Comparison of ENCODE assay signal across 8 cellular contexts in genomic region chr12:79687711-79688270, GRCh38. TPM values are rescaled to one million over a fixed set of nuclear protein-coding genes. Genes with fewer than 3 reads are reported as not detected.
DNase-seq lines count a peak whose midpoint lies in the region; ATAC-seq and TF ChIP-seq lines count a peak whose summit lies in the region.

No MANE protein-coding gene starts in this region.

- TF ChIP-seq POLR2A in tibial nerve (IDR thresholded peaks at IDR 0.05) = no peak

- 49 to 53% methylated on average over 3 of the region's 3 CpGs for WGBS in tibial nerve, 2 donors

- no peaks in the 10 kb centered on the region for H3K27me3 Mint-ChIP-seq in osteocyte (ENCODE audit: unreplicated experiment)

- peaks cover 7% of the 10 kb centered on the region for H3K36me3 Mint-ChIP-seq in osteocyte (ENCODE audit: unreplicated experiment)

- TF ChIP-seq EP300 in tibial nerve (IDR thresholded peaks at IDR 0.05) = no peak

- peaks cover 51% of the 10 kb centered on the region for H3K4me1 Mint-ChIP-seq in osteocyte (ENCODE audit: unreplicated experiment)

- TF ChIP-seq CTCF in osteocyte (IDR thresholded peaks at IDR 0.05) = no peak
- no peak for TF ChIP-seq CTCF in tibial nerve (IDR thresholded peaks at IDR 0.05)

- peaks cover 0 to 29% (median 1%) of the 10 kb centered on the region in 4 donors for H3K4me1 ChIP-seq in tibial nerve

- H3K27me3 ChIP-seq in MG63 = no peaks in the 10 kb centered on the region
- no peaks in the 10 kb centered on the region for H3K27me3 ChIP-seq in tibial nerve

- DNase-seq in ELR (ENCODE audit: low read depth) (peak; percentile 16), MG63 (no peak), epithelial cell of prostate (ENCODE audit: low read depth, low spot score) (no peak), osteocyte (ENCODE audit: extremely low spot score, unreplicated experiment) (no peak), tibial nerve (ENCODE audit: low spot score in 2 of 2) (no peak), HK-2 (ENCODE audit: unreplicated experiment) (no peak), SHP77 treated with DMSO at 0.1 percent for 48 hours (lab: John Stamatoyannopoulos, UW) (no peak)

- H3K27ac ChIP-seq in epithelial cell of prostate (peak overlapping the region; percentile 99), tibial nerve (peak overlapping the region in 2 of 4 donors; percentile 22 to 89)

- no peaks in the 10 kb centered on the region for H3K9me3 Mint-ChIP-seq in osteocyte (ENCODE audit: unreplicated experiment)

- peak overlapping the region; percentile 93 for H3K27ac Mint-ChIP-seq in osteocyte (ENCODE audit: unreplicated experiment)

- H3K9me3 ChIP-seq in MG63 (no peaks in the 10 kb centered on the region), tibial nerve (no peaks in the 10 kb centered on the region)

- H3K36me3 ChIP-seq in MG63 (peaks cover 18% of the 10 kb centered on the region), tibial nerve (no peaks in the 10 kb centered on the region)

- H3K4me3 Mint-ChIP-seq in osteocyte (ENCODE audit: unreplicated experiment) = peak overlapping the region; percentile 93

- H3K4me3 ChIP-seq in MG63 (peak overlapping the region; percentile 96), tibial nerve (peak overlapping the region in 2 of 4 donors; percentile 15 to 97)

- no peak for ATAC-seq in GM19395 (IDR thresholded peaks at IDR 0.05; ENCODE audit: unreplicated experiment)

RNA-seq across cellular contexts. Expression of gene PAWR, which starts 3.0 kb away (rescaled TPM):
- total RNA-seq in MG63 (2014; rRNA removed; shearing (Covaris generic); ENCODE audit: low replicate concordance) = 25.5 and 80.3 TPM in 2 replicates
- total RNA-seq in osteocyte (184 and 213 TPM in 2 replicates), tibial nerve (100 to 1,000 TPM in 1 of 4 donors, 10 to 100 TPM in 3; 54.8 to 159 (median 65.8) TPM)
